32 cellular contexts compared by ENCODE assay signal in the genomic region with DNA sequence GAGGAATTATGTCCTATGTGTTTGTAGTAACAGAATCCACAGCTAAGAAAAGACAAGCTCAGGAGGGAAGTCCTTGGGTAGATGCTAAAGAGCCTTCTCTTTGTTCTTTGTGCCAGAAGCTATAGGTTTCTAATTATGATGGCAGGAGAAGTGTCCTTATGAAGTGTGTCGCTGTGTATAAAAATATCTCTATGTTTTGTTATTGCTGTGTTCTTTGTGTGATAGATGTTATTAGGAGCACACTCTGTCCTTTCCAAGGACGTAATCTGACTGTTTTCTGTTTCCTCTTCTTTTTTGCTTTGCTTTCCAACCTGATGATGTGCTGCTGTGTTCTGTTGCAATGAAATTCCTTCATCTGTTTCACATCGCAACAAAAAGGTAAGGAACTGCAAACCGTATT.
"Had no signal": no experiment of that assay in that cellular context is flagged by ENCODE, and none has a peak within 500 bp of the region (broad histone marks: within the 10 kb centered on the region; RNA-seq: fewer than 3 reads in every experiment).

No MANE protein-coding gene starts in this region.

- H3K9me3 Mint-ChIP-seq: activated naive CD4-positive, alpha-beta T cell treated with anti-CD3 and anti-CD28 coated beads, Interleukin-2, amount 10 ng/mL, durations not matched to agents 7 days and 5 days; activated naive CD8-positive, alpha-beta T cell treated with anti-CD3 and anti-CD28 coated beads, Interleukin-2, amount 10 ng/mL, durations not matched to agents 7 days and 5 days; effector memory CD8-positive, alpha-beta T cell; neural crest cell; stimulated activated naive B cell treated with anti-CD40 and anti-IgM and Interleukin-4, amounts not matched to agents 10 μg/mL and 1 μg/mL and 100 μg/mL, for 72 hours; T-helper 1 cell treated with Interleukin-12 subunit alpha and Interleukin-12 subunit beta and Interleukin-4 antibody, amounts not matched to agents 30 μg/mL and 1 μg/mL, for 36 hours had no signal

- ATAC-seq: effector memory CD8-positive, alpha-beta T cell; gastroesophageal sphincter; left lobe of liver; psoas muscle; stimulated activated naive B cell treated with anti-CD40 and anti-IgM and Interleukin-4, amounts not matched to agents 10 μg/mL and 1 μg/mL and 100 μg/mL, for 72 hours had no signal

- H3K36me3 Mint-ChIP-seq: activated naive CD4-positive, alpha-beta T cell treated with anti-CD3 and anti-CD28 coated beads, Interleukin-2, amount 10 ng/mL, durations not matched to agents 7 days and 5 days; activated naive CD8-positive, alpha-beta T cell treated with anti-CD3 and anti-CD28 coated beads, Interleukin-2, amount 10 ng/mL, durations not matched to agents 7 days and 5 days; stimulated activated naive B cell treated with anti-CD40 and anti-IgM and Interleukin-4, amounts not matched to agents 10 μg/mL and 1 μg/mL and 100 μg/mL, for 72 hours had no signal

- H2AFZ ChIP-seq: parathyroid adenoma had no signal

- DNase-seq: activated CD4-positive, alpha-beta T cell treated with anti-CD3 and anti-CD28 coated beads for 4 hours; activated CD4-positive, alpha-beta T cell treated with anti-CD3 and anti-CD28 coated beads, Interleukin-2, amount 50 U/mL, for 4 hours; activated CD8-positive, alpha-beta memory T cell treated with anti-CD3 and anti-CD28 coated beads for 24 hours; activated gamma-delta T cell; activated naive CD4-positive, alpha-beta T cell treated with anti-CD3 and anti-CD28 coated beads, Interleukin-2, amount 10 ng/mL, durations not matched to agents 7 days and 5 days; activated naive CD8-positive, alpha-beta T cell treated with anti-CD3 and anti-CD28 coated beads, Interleukin-2, amount 10 ng/mL, durations not matched to agents 7 days and 5 days; activated T-cell treated with anti-CD3 and anti-CD28 coated beads, Interleukin-2, amount 50 U/mL, for 1 hour; amniotic stem cell; cerebellar nuclear complex; effector memory CD8-positive, alpha-beta T cell; erythroblast; head of caudate nucleus; hypothalamus; mesendoderm; psoas muscle; stimulated activated CD4-positive, alpha-beta T cell treated with anti-CD3 and anti-CD28 coated beads, Interleukin-15, amount 100 ng/mL, for 24 hours; stimulated activated CD4-positive, alpha-beta T cell treated with anti-CD3 and anti-CD28 coated beads, Interleukin-2, amount 100 ng/mL, for 24 hours; stimulated activated naive B cell treated with anti-CD40 and anti-IgM and Interleukin-4, amounts not matched to agents 10 μg/mL and 1 μg/mL and 100 μg/mL, for 72 hours; stomach; SW 1271; T-helper 9 cell; transverse colon had no signal

- FAIRE-seq: TTC549 had no signal

- H3K79me2 ChIP-seq: parathyroid adenoma had no signal

- H3K9ac ChIP-seq: parathyroid adenoma had no signal

- H3K9me3 ChIP-seq: breast epithelium, gastroesophageal sphincter, psoas muscle, stomach, transverse colon had no signal

- H3K4me3 Mint-ChIP-seq: activated naive CD4-positive, alpha-beta T cell treated with anti-CD3 and anti-CD28 coated beads, Interleukin-2, amount 10 ng/mL, durations not matched to agents 7 days and 5 days; activated naive CD8-positive, alpha-beta T cell treated with anti-CD3 and anti-CD28 coated beads, Interleukin-2, amount 10 ng/mL, durations not matched to agents 7 days and 5 days; effector memory CD8-positive, alpha-beta T cell; neural crest cell; stimulated activated naive B cell treated with anti-CD40 and anti-IgM and Interleukin-4, amounts not matched to agents 10 μg/mL and 1 μg/mL and 100 μg/mL, for 72 hours; T-helper 1 cell treated with Interleukin-12 subunit alpha and Interleukin-12 subunit beta and Interleukin-4 antibody, amounts not matched to agents 30 μg/mL and 1 μg/mL, for 36 hours had no signal

- H3K27ac ChIP-seq: breast epithelium, coronary artery, parathyroid adenoma, psoas muscle, stomach, transverse colon, VCaP had no signal

- H3K4me3 ChIP-seq: breast epithelium, coronary artery, gastroesophageal sphincter, lung, psoas muscle, stomach, transverse colon had no signal

- H3K36me3 ChIP-seq: breast epithelium, gastroesophageal sphincter, stomach, transverse colon had no signal

- H3K27me3 ChIP-seq: breast epithelium, gastroesophageal sphincter, stomach, transverse colon had no signal

- H3K27ac Mint-ChIP-seq: activated naive CD4-positive, alpha-beta T cell treated with anti-CD3 and anti-CD28 coated beads, Interleukin-2, amount 10 ng/mL, durations not matched to agents 7 days and 5 days; activated naive CD8-positive, alpha-beta T cell treated with anti-CD3 and anti-CD28 coated beads, Interleukin-2, amount 10 ng/mL, durations not matched to agents 7 days and 5 days; effector memory CD8-positive, alpha-beta T cell; stimulated activated naive B cell treated with anti-CD40 and anti-IgM and Interleukin-4, amounts not matched to agents 10 μg/mL and 1 μg/mL and 100 μg/mL, for 72 hours; T-helper 1 cell treated with Interleukin-12 subunit alpha and Interleukin-12 subunit beta and Interleukin-4 antibody, amounts not matched to agents 30 μg/mL and 1 μg/mL, for 36 hours had no signal

- H3K4me1 Mint-ChIP-seq: activated naive CD4-positive, alpha-beta T cell treated with anti-CD3 and anti-CD28 coated beads, Interleukin-2, amount 10 ng/mL, durations not matched to agents 7 days and 5 days; activated naive CD8-positive, alpha-beta T cell treated with anti-CD3 and anti-CD28 coated beads, Interleukin-2, amount 10 ng/mL, durations not matched to agents 7 days and 5 days; stimulated activated naive B cell treated with anti-CD40 and anti-IgM and Interleukin-4, amounts not matched to agents 10 μg/mL and 1 μg/mL and 100 μg/mL, for 72 hours had no signal

- H3K4me1 ChIP-seq: breast epithelium, parathyroid adenoma, psoas muscle had no signal
